ENCODE assay signal across 15 cellular contexts in genomic region chr7:96284838-96285237, GRCh38. TPM values are rescaled to one million over a fixed set of nuclear protein-coding genes. Genes with fewer than 3 reads are reported as not detected.
DNase-seq lines count a peak whose midpoint lies in the region; ATAC-seq lines count a peak whose summit lies in the region.
"Had no signal": no experiment of that assay in that cellular context is flagged by ENCODE, and none has a peak within 500 bp of the region (broad histone marks: within the 10 kb centered on the region; RNA-seq: fewer than 3 reads in every experiment).

No MANE protein-coding gene starts in this region.

- H3K27me3 Mint-ChIP-seq in T-helper 17 cell, result no peaks in the 10 kb centered on the region

- ATAC-seq in HG02852 (IDR thresholded peaks at IDR 0.05; ENCODE audit: unreplicated experiment), result peak; percentile 74
- ATAC-seq in T-helper 17 cell, result no peak

- H3K4me3 ChIP-seq in SJCRH30, result no peak overlapping the region
- H3K4me3 ChIP-seq in HAP-1, result no peak overlapping the region
- H3K4me3 ChIP-seq: coronary artery, heart right ventricle, mucosa of descending colon had no signal

- H3K27me3 ChIP-seq in SJCRH30 (no peaks in the 10 kb centered on the region), HAP-1 (ENCODE audit: low read depth) (no peaks in the 10 kb centered on the region)
- H3K27me3 ChIP-seq: heart right ventricle had no signal

- peaks cover 19% of the 10 kb centered on the region for H3K4me1 Mint-ChIP-seq in T-helper 17 cell

- H3K27ac Mint-ChIP-seq in T-helper 17 cell, result peak overlapping the region; percentile 86

- H3K4me1 ChIP-seq in SJCRH30, result no peaks in the 10 kb centered on the region
- no peaks in the 10 kb centered on the region for H3K4me1 ChIP-seq in HAP-1

- DNase-seq in stimulated activated CD4-positive, alpha-beta T cell treated with anti-CD3 and anti-CD28 coated beads, Interleukin-4, amount 100 ng/mL, for 24 hours, result peak; percentile 27
- DNase-seq in stimulated activated CD4-positive, alpha-beta T cell treated with anti-CD3 and anti-CD28 coated beads, Interleukin-15, amount 100 ng/mL, for 24 hours, result no peak
- DNase-seq in T-helper 17 cell (no peak), SJCRH30 (no peak), iPS-NIHi7 (ENCODE audit: extremely low spot score) (no peak), HAP-1 (ENCODE audit: low spot score in 2 of 2) (no peak), occipital lobe (lab: John Stamatoyannopoulos, UW) (no peak)
- DNase-seq: activated CD8-positive, alpha-beta memory T cell treated with anti-CD3 and anti-CD28 coated beads for 24 hours; heart right ventricle; mucosa of descending colon; NCI-H1694; RPMI8226 had no signal

- H3K27ac ChIP-seq in SJCRH30, result no peak overlapping the region
- H3K27ac ChIP-seq: coronary artery, HL-60 had no signal

- H3K36me3 Mint-ChIP-seq in T-helper 17 cell (ENCODE audit: low read depth), result peaks cover 2% of the 10 kb centered on the region

- no peaks in the 10 kb centered on the region for H3K9me3 ChIP-seq in T-helper 17 cell (ENCODE audit: control insufficient read depth, low read length, poor library complexity, severe bottlenecking)
- no peaks in the 10 kb centered on the region; the same call in 1 of the 2 replicates for H3K9me3 ChIP-seq in SJCRH30 (replicated peaks)
- H3K9me3 ChIP-seq in HAP-1, result no peaks in the 10 kb centered on the region
- H3K9me3 ChIP-seq: heart right ventricle, mucosa of descending colon had no signal

- peak overlapping the region; percentile 65 for H3K4me3 Mint-ChIP-seq in T-helper 17 cell

- 0 out of 2 replicates have a peak, but pooled peaks cover 2% of the 10 kb centered on the region for H3K36me3 ChIP-seq in SJCRH30
- H3K36me3 ChIP-seq in HAP-1 (replicated peaks), result no peaks in the 10 kb centered on the region
- H3K36me3 ChIP-seq: heart right ventricle had no signal

- in situ Hi-C loops in HAP-1 (cut with MboI; ENCODE audit: low sequenced_read_pairs), result no loop called here

RNA-seq across cellular contexts. Expression of gene SLC25A13, which starts 37.1 kb away (rescaled TPM):
- total RNA-seq in T-helper 17 cell (10 to 100 TPM; 13.0 to 17.1 TPM), occipital lobe (10.6 TPM)
- 73.5 and 77.1 TPM in 2 replicates for total RNA-seq in SJCRH30 (2014; rRNA removed; shearing (Covaris generic))
